Comparison of ENCODE assay signal across 18 cellular contexts in the genomic region with DNA sequence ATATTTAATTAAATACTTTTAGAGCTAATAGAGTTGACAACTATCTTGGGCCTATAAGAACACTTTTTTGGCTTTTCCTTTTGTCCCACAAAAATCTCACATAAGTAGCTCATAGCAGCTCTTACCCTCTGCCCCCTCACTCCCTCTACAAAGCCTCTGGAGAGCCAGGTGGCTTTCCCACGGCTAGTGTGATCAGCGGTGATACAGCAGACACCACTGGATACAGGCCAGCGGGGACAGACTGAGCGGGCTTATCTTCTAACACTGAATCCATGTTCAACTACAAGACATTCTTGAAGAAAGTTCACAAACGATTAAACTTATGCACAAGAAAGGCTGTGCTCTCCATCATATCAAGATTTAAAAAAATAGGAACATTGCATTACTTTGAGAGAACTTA.
"Had no signal": no experiment of that assay in that cellular context is flagged by ENCODE, and none has a peak within 500 bp of the region (broad histone marks: within the 10 kb centered on the region; RNA-seq: fewer than 3 reads in every experiment).

No MANE protein-coding gene starts in this region.

- H3K4me3 ChIP-seq: cardiac muscle cell, esophagus squamous epithelium, smooth muscle cell, stomach had no signal

- H3K36me3 ChIP-seq: cardiac muscle cell, stomach had no signal

- ATAC-seq: left lobe of liver; naive thymus-derived CD4-positive, alpha-beta T cell; sciatic nerve had no signal

- H3K27ac ChIP-seq: cardiac muscle cell, esophagus squamous epithelium, stomach had no signal

- H3K9me3 ChIP-seq: esophagus squamous epithelium, stomach had no signal

- FAIRE-seq: endothelial cell of umbilical vein, keratinocyte had no signal

- DNase-seq: activated CD4-positive, alpha-beta T cell treated with anti-CD3 and anti-CD28 coated beads for 1 hour; activated CD4-positive, alpha-beta T cell treated with anti-CD3 and anti-CD28 coated beads, Interleukin-2, amount 50 U/mL, for 4 hours; activated naive CD8-positive, alpha-beta T cell treated with anti-CD3 and anti-CD28 coated beads for 36 hours; activated T-cell treated with anti-CD3 and anti-CD28 coated beads for 4 hours; amniotic stem cell; dermis blood vessel endothelial cell; effector memory CD4-positive, alpha-beta T cell; esophagus squamous epithelium; hypothalamus; naive thymus-derived CD4-positive, alpha-beta T cell; stimulated activated CD4-positive, alpha-beta T cell treated with anti-CD3 and anti-CD28 coated beads, Interleukin-4, amount 100 ng/mL, for 1 hour; stomach had no signal

- H3K27me3 ChIP-seq: cardiac muscle cell, esophagus squamous epithelium, stomach had no signal
